20 cellular contexts compared by ENCODE assay signal in genomic region chrX:129934952-129935351, GRCh38.
"Had no signal": no experiment of that assay in that cellular context is flagged by ENCODE, and none has a peak within 500 bp of the region (broad histone marks: within the 10 kb centered on the region; RNA-seq: fewer than 3 reads in every experiment).

No MANE protein-coding gene starts in this region.

- H3K9me3 ChIP-seq: adrenal gland, breast epithelium, lower lobe of right lung, mucosa of descending colon, sigmoid colon, tibial artery had no signal

- H3K4me1 ChIP-seq: adrenal gland, breast epithelium, lower lobe of right lung, sigmoid colon, tibial artery had no signal

- H3K27ac ChIP-seq: adrenal gland, lower lobe of right lung, sigmoid colon, tibial artery had no signal

- H3K4me3 ChIP-seq: adrenal gland, breast epithelium, lower lobe of right lung, mucosa of descending colon, sigmoid colon, tibial artery had no signal

- H3K27me3 ChIP-seq: sigmoid colon, tibial artery had no signal

- DNase-seq: activated CD4-positive, alpha-beta T cell treated with anti-CD3 and anti-CD28 coated beads, Interleukin-2, amount 50 U/mL, for 48 hours; activated CD8-positive, alpha-beta memory T cell treated with anti-CD3 and anti-CD28 coated beads, Interleukin-2, amount 50 U/mL, for 48 hours; activated naive CD4-positive, alpha-beta T cell; activated T-cell treated with anti-CD3 and anti-CD28 coated beads, Interleukin-2, amount 50 U/mL, for 4 hours; adrenal gland; cerebellar nuclear complex; cortex of kidney; kidney; lower lobe of right lung; mesendoderm; mucosa of descending colon; nephron progenitor cell; sigmoid colon; stimulated activated CD4-positive, alpha-beta T cell treated with anti-CD3 and anti-CD28 coated beads, Interleukin-4, amount 100 ng/mL, for 1 hour; stimulated activated naive CD8-positive, alpha-beta T cell treated with anti-CD3 and anti-CD28 coated beads, Interleukin-15, Interleukin-2, amounts not matched to agents 100 U/mL and 50 U/mL, for 24 hours; T-helper 9 cell; tibial artery had no signal

- ATAC-seq: activated T-cell treated with anti-CD3 and anti-CD28 coated beads, Interleukin-2, amount 50 U/mL, for 4 hours; left lobe of liver; lower lobe of right lung; mucosa of descending colon; stimulated activated naive CD8-positive, alpha-beta T cell treated with anti-CD3 and anti-CD28 coated beads, Interleukin-15, Interleukin-2, amounts not matched to agents 100 U/mL and 50 U/mL, for 24 hours; WTC11 had no signal

- H3K36me3 ChIP-seq: adrenal gland, breast epithelium, lower lobe of right lung, sigmoid colon, tibial artery had no signal
